In genomic region chr12:58242803-58243628, GRCh38 we compare ENCODE assay signal across 27 cellular contexts.
DNase-seq lines count a peak whose midpoint lies in the region; ATAC-seq and TF ChIP-seq lines count a peak whose summit lies in the region.
"Had no signal": no experiment of that assay in that cellular context is flagged by ENCODE, and none has a peak within 500 bp of the region (broad histone marks: within the 10 kb centered on the region; RNA-seq: fewer than 3 reads in every experiment).

No MANE protein-coding gene starts in this region.

- H3K4me3 ChIP-seq in GM23338 (no peak overlapping the region), neural progenitor cell (no peak overlapping the region), tibial artery (no peak overlapping the region)
- H3K4me3 ChIP-seq: esophagus squamous epithelium, hepatocyte, lower lobe of right lung, thyroid gland had no signal

- H3K36me3 Mint-ChIP-seq in GM23338 (ENCODE audit: low read depth) (no peaks in the 10 kb centered on the region), neural progenitor cell (no peaks in the 10 kb centered on the region)
- H3K36me3 Mint-ChIP-seq: activated naive CD8-positive, alpha-beta T cell; naive B cell had no signal

- H3K4me3 Mint-ChIP-seq in GM23338 (no peak overlapping the region), neural progenitor cell (no peak overlapping the region)
- H3K4me3 Mint-ChIP-seq: activated naive CD8-positive, alpha-beta T cell; naive B cell; T-helper 2 cell treated with Interferon-gamma antibody and Interleukin-4, amounts not matched to agents 5 μg/mL and 100 μg/mL, for 36 hours had no signal

- no peak overlapping the region for H3K27ac ChIP-seq in GM23338 (ENCODE audit: low read depth)
- no peak overlapping the region for H3K27ac ChIP-seq in neural progenitor cell
- no peak overlapping the region for H3K27ac ChIP-seq in tibial artery
- H3K27ac ChIP-seq: esophagus squamous epithelium, hepatocyte, lower lobe of right lung, thyroid gland had no signal

- DNase-seq in GM23338 (ENCODE audit: low spot score), result no peak
- DNase-seq in NCI-H526 (lab: John Stamatoyannopoulos, UW), result peak; percentile 72 to 87
- DNase-seq in dedifferentiated amniotic fluid mesenchymal stem cell (ENCODE audit: extremely low spot score), result peak; percentile 29
- peak; percentile 46 for DNase-seq in neural progenitor cell (ENCODE audit: low spot score)
- no peak for DNase-seq in tibial artery
- no peak for DNase-seq in stimulated activated CD4-positive, alpha-beta T cell treated with anti-CD3 and anti-CD28 coated beads, Interleukin-12 subunit alpha, Interleukin-12 subunit beta, amount 100 ng/mL, for 4 hours
- DNase-seq: activated CD4-positive, alpha-beta T cell treated with anti-CD3 and anti-CD28 coated beads for 48 hours; activated effector memory CD4-positive, alpha-beta T cell treated with Interleukin-2 at 50 U/mL for 16 hours; anterior cingulate cortex; esophagus squamous epithelium; GOT3; Kasumi-1; lower lobe of right lung; midbrain; MV-4-11; naive B cell; NCI-H82; nucleus accumbens; SIG-M5; stimulated activated CD4-positive, alpha-beta T cell treated with anti-CD3 and anti-CD28 coated beads, Interleukin-2, amount 100 ng/mL, for 48 hours; thyroid gland had no signal

- H3K4me1 ChIP-seq in GM23338 (ENCODE audit: insufficient read depth), result peaks cover 4% of the 10 kb centered on the region; the same call in 1 of the 2 replicates
- peaks cover 14% of the 10 kb centered on the region for H3K4me1 ChIP-seq in neural progenitor cell
- H3K4me1 ChIP-seq in tibial artery, result no peaks in the 10 kb centered on the region
- H3K4me1 ChIP-seq: lower lobe of right lung, thyroid gland had no signal

- H3K9me2 ChIP-seq in GM23338 (ENCODE audit: insufficient read depth), result peaks cover 4% of the 10 kb centered on the region; the same call in 1 of the 2 replicates

- TF ChIP-seq CTCF in GM23338 (conservative IDR thresholded peaks at IDR 0.05; ENCODE audit: low read depth in 2 of 2), result no peak
- TF ChIP-seq CTCF in neural progenitor cell (IDR thresholded peaks at IDR 0.05), result no peak
- no peak for TF ChIP-seq CTCF in tibial artery (IDR thresholded peaks at IDR 0.05)

- H4K20me1 ChIP-seq in GM23338 (replicated peaks; ENCODE audit: insufficient read depth), result no peaks in the 10 kb centered on the region
- H4K20me1 ChIP-seq in neural progenitor cell (ENCODE audit: low read depth), result no peaks in the 10 kb centered on the region

- peaks cover 12% of the 10 kb centered on the region for H3K4me1 Mint-ChIP-seq in GM23338
- H3K4me1 Mint-ChIP-seq in neural progenitor cell, result peaks cover 21% of the 10 kb centered on the region
- H3K4me1 Mint-ChIP-seq: naive B cell had no signal

- ATAC-seq in GM23338 (peak; percentile 51), GM21619 (IDR thresholded peaks at IDR 0.05; ENCODE audit: unreplicated experiment) (no peak)
- ATAC-seq: lower lobe of right lung, sciatic nerve had no signal

- H3K27me3 Mint-ChIP-seq in GM23338 (ENCODE audit: insufficient read depth, low read depth, poor library complexity), result peaks cover 2% of the 10 kb centered on the region
- no peaks in the 10 kb centered on the region for H3K27me3 Mint-ChIP-seq in neural progenitor cell (ENCODE audit: insufficient read depth, low read depth)
- H3K27me3 Mint-ChIP-seq: progenitor cell of endocrine pancreas had no signal

- H3K27ac Mint-ChIP-seq in GM23338 (peak overlapping the region; percentile 70), neural progenitor cell (no peak overlapping the region)
- H3K27ac Mint-ChIP-seq: activated naive CD8-positive, alpha-beta T cell; naive B cell; progenitor cell of endocrine pancreas; T-helper 2 cell treated with Interferon-gamma antibody and Interleukin-4, amounts not matched to agents 5 μg/mL and 100 μg/mL, for 36 hours had no signal

- no peak overlapping the region for H3K9ac ChIP-seq in neural progenitor cell

- H3K9me3 ChIP-seq in neural progenitor cell (ENCODE audit: low read depth), result no peaks in the 10 kb centered on the region
- H3K9me3 ChIP-seq in tibial artery, result peaks cover 0 to 4% (median 0%) of the 10 kb centered on the region in 3 donors
- H3K9me3 ChIP-seq: esophagus squamous epithelium, lower lobe of right lung, thyroid gland had no signal

- H3K4me2 ChIP-seq in GM23338, result no peak overlapping the region
- H3K4me2 ChIP-seq in neural progenitor cell, result peak overlapping the region; percentile 42
- H3K4me2 ChIP-seq: hepatocyte had no signal

- H3K27me3 ChIP-seq in GM23338 (ENCODE audit: insufficient read depth), result no peaks in the 10 kb centered on the region
- H3K27me3 ChIP-seq in neural progenitor cell, result no peaks in the 10 kb centered on the region
- no peaks in the 10 kb centered on the region for H3K27me3 ChIP-seq in tibial artery
- H3K27me3 ChIP-seq: esophagus squamous epithelium, hepatocyte, thyroid gland had no signal

- no peaks in the 10 kb centered on the region for H3K36me3 ChIP-seq in GM23338 (ENCODE audit: insufficient read depth)
- H3K36me3 ChIP-seq in neural progenitor cell, result no peaks in the 10 kb centered on the region
- no peaks in the 10 kb centered on the region for H3K36me3 ChIP-seq in tibial artery
- H3K36me3 ChIP-seq: esophagus squamous epithelium, lower lobe of right lung, thyroid gland had no signal

- H3K9me3 Mint-ChIP-seq in GM23338, result no peaks in the 10 kb centered on the region
- peaks cover 5% of the 10 kb centered on the region for H3K9me3 Mint-ChIP-seq in neural progenitor cell
- H3K9me3 Mint-ChIP-seq: T-helper 2 cell treated with Interferon-gamma antibody and Interleukin-4, amounts not matched to agents 5 μg/mL and 100 μg/mL, for 36 hours had no signal

- H3F3A ChIP-seq in GM23338 (replicated peaks; ENCODE audit: low read depth), result no peaks in the 10 kb centered on the region
- H3F3A ChIP-seq in neural progenitor cell (ENCODE audit: low read depth), result no peaks in the 10 kb centered on the region

- intact Hi-C loops in tibial artery (cut with DNase I; ENCODE audit: low total_unique reads), result no loop called here

- H3K79me2 ChIP-seq in GM23338 (replicated peaks; ENCODE audit: insufficient read depth) (no peaks in the 10 kb centered on the region), neural progenitor cell (ENCODE audit: low read depth) (no peaks in the 10 kb centered on the region)
- H3K79me2 ChIP-seq: hepatocyte had no signal

- H2AFZ ChIP-seq in GM23338, result 0 out of 2 replicates have a peak overlapping the region, but pooled peaks have one; percentile 52
- H2AFZ ChIP-seq in neural progenitor cell (replicated peaks), result peak overlapping the region; percentile 12
- H2AFZ ChIP-seq: hepatocyte had no signal

TF ChIP-seq in GM23338, 12 proteins besides CTCF, POLR2A, EP300 and RAD21 (continues in another document):
- no peak for TF ChIP-seq ZNF331 (CRISPR knock-in tag; IDR thresholded peaks at IDR 0.05; ENCODE audit: low read depth)
- TF ChIP-seq JUNB (IDR thresholded peaks at IDR 0.05; ENCODE audit: unreplicated experiment), result no peak
- no peak for TF ChIP-seq ETS1 (IDR thresholded peaks at IDR 0.05)
- TF ChIP-seq NANOG (IDR thresholded peaks at IDR 0.05; ENCODE audit: borderline replicate concordance), result no peak
- TF ChIP-seq EZH2phosphoT487 (IDR thresholded peaks at IDR 0.05; ENCODE audit: unreplicated experiment), result no peak
- TF ChIP-seq STAT1 (IDR thresholded peaks at IDR 0.05; ENCODE audit: unreplicated experiment), result no peak
- TF ChIP-seq ZNF114 (CRISPR knock-in tag; IDR thresholded peaks at IDR 0.05), result no peak
- TF ChIP-seq EZH2 (IDR thresholded peaks at IDR 0.05; ENCODE audit: low read depth, unreplicated experiment), result no peak

Comparison
In these comparisons a context has a peak if more than half of its experiments do, and no peak if none do; other contexts are left out.
1. DNase-seq: peak in NCI-H526 (2 of 2), dedifferentiated amniotic fluid mesenchymal stem cell (single experiment) and neural progenitor cell (single experiment); none in GM23338 (single experiment), tibial artery (0 of 2) and stimulated activated CD4-positive, alpha-beta T cell treated with anti-CD3 and anti-CD28 coated beads, Interleukin-12 subunit alpha, Interleukin-12 subunit beta, amount 100 ng/mL, for 4 hours (single experiment).